Comparison of ENCODE assay signal across 31 cellular contexts in genomic region chr22:36739185-36739584, GRCh38. TPM values are rescaled to one million over a fixed set of nuclear protein-coding genes. Genes with fewer than 3 reads are reported as not detected.
"Had no signal": no experiment of that assay in that cellular context is flagged by ENCODE, and none has a peak within 500 bp of the region (broad histone marks: within the 10 kb centered on the region; RNA-seq: fewer than 3 reads in every experiment).

No MANE protein-coding gene starts in this region.

- ATAC-seq: activated CD4-positive, alpha-beta T cell treated with anti-CD3 and anti-CD28 coated beads for 36 hours; activated naive CD8-positive, alpha-beta T cell treated with anti-CD3 and anti-CD28 coated beads, Interleukin-2, amount 50 U/mL, for 24 hours; activated T-cell treated with anti-CD3 and anti-CD28 coated beads, Interleukin-2, amount 50 U/mL, for 4 hours; activated T-helper 17 cell treated with anti-CD3 and anti-CD28 coated beads, Interleukin-2, amount 50 U/mL, for 72 hours; body of pancreas; effector memory CD8-positive, alpha-beta T cell; gastroesophageal sphincter; heart right ventricle had no signal

- H3K9me3 ChIP-seq: adrenal gland, body of pancreas, colonic mucosa, esophagus squamous epithelium had no signal

- H3K27me3 ChIP-seq: adrenal gland, body of pancreas, colonic mucosa had no signal

- H3K4me3 ChIP-seq: adrenal gland, body of pancreas, colonic mucosa, esophagus squamous epithelium, gastroesophageal sphincter, heart right ventricle had no signal

- H3K36me3 ChIP-seq: adrenal gland, colonic mucosa, esophagus squamous epithelium, gastroesophageal sphincter, heart right ventricle had no signal

- DNase-seq: activated CD4-positive, alpha-beta memory T cell treated with anti-CD3 and anti-CD28 coated beads, Interleukin-2, amount 10 ng/mL, durations not matched to agents 7 days and 5 days; activated CD4-positive, alpha-beta T cell treated with anti-CD3 and anti-CD28 coated beads for 36 hours; activated CD4-positive, alpha-beta T cell treated with anti-CD3 and anti-CD28 coated beads, Interleukin-2, amount 10 ng/mL, durations not matched to agents 24 days and 14 days; activated CD4-positive, CD25-positive, alpha-beta regulatory T cell; activated effector memory CD4-positive, alpha-beta T cell treated with Interleukin-2 at 50 U/mL for 16 hours; activated naive CD4-positive, alpha-beta T cell treated with anti-CD3 and anti-CD28 coated beads for 36 hours; activated naive CD8-positive, alpha-beta T cell treated with anti-CD3 and anti-CD28 coated beads for 36 hours; activated naive CD8-positive, alpha-beta T cell treated with anti-CD3 and anti-CD28 coated beads, Interleukin-2, amount 50 U/mL, for 24 hours; activated T-cell treated with anti-CD3 and anti-CD28 coated beads, Interleukin-2, amount 50 U/mL, for 4 hours; amygdala; aorta; central memory CD4-positive, alpha-beta T cell; cerebellar nuclear complex; colonic mucosa; effector memory CD8-positive, alpha-beta T cell; esophagus squamous epithelium; foreskin melanocyte; heart right ventricle; T-helper 2 cell had no signal

- H3K27ac ChIP-seq: adrenal gland, body of pancreas, colonic mucosa, epithelial cell of prostate, gastroesophageal sphincter, heart right ventricle had no signal

- H3K4me1 ChIP-seq: gastroesophageal sphincter had no signal

RNA-seq across cellular contexts. Expression of gene CACNG2, which starts 35.6 kb away (rescaled TPM):
- total RNA-seq: activated CD4-positive, alpha-beta memory T cell treated with anti-CD3 and anti-CD28 coated beads, Interleukin-2, amount 10 ng/mL, durations not matched to agents 7 days and 5 days; activated CD4-positive, alpha-beta T cell treated with anti-CD3 and anti-CD28 coated beads for 36 hours; activated CD4-positive, alpha-beta T cell treated with anti-CD3 and anti-CD28 coated beads, Interleukin-2, amount 10 ng/mL, durations not matched to agents 24 days and 14 days; activated naive CD4-positive, alpha-beta T cell treated with anti-CD3 and anti-CD28 coated beads for 36 hours; activated naive CD8-positive, alpha-beta T cell treated with anti-CD3 and anti-CD28 coated beads for 36 hours; activated T-cell treated with anti-CD3 and anti-CD28 coated beads, Interleukin-2, amount 50 U/mL, for 4 hours; activated T-helper 17 cell treated with anti-CD3 and anti-CD28 coated beads, Interleukin-2, amount 50 U/mL, for 72 hours; aorta; body of pancreas; colonic mucosa; dermis microvascular lymphatic vessel endothelial cell; endothelial cell of umbilical vein; esophagus squamous epithelium; fibroblast of lung; fibroblast of villous mesenchyme; gastroesophageal sphincter; glomerular endothelial cell; heart right ventricle; T-helper 1 cell treated with Interleukin-12 subunit alpha and Interleukin-12 subunit beta and Interleukin-4 antibody, amounts not matched to agents 30 ng/mL and 1 ng/mL, for 36 hours had no signal
- polyA plus RNA-seq: endothelial cell of umbilical vein, esophagus, fibroblast of lung, heart right ventricle had no signal
